29 cellular contexts compared by ENCODE assay signal in genomic region chr2:201004370-201004769, GRCh38.
"Had no signal": no experiment of that assay in that cellular context is flagged by ENCODE, and none has a peak within 500 bp of the region (broad histone marks: within the 10 kb centered on the region; RNA-seq: fewer than 3 reads in every experiment).

No MANE protein-coding gene starts in this region.

- H3K27me3 Mint-ChIP-seq: dendritic cell treated with granulocyte-macrophage colony-stimulating factor and Interleukin-4, amounts not matched to agents 40 ng/mL and 50 ng/mL, for 4 days; naive thymus-derived CD4-positive, alpha-beta T cell; progenitor cell of endocrine pancreas; stimulated activated naive CD8-positive, alpha-beta T cell treated with anti-CD3 and anti-CD28 coated beads, Interleukin-15, amount 100 ng/mL, for 72 hours had no signal

- H3K4me3 ChIP-seq: gastrocnemius medialis, heart left ventricle, left lung, neural progenitor cell, right lobe of liver, smooth muscle cell, thyroid gland, vagina had no signal

- H3K79me2 ChIP-seq: parathyroid adenoma had no signal

- H3K4me2 ChIP-seq: neural progenitor cell, smooth muscle cell had no signal

- H3K9me3 Mint-ChIP-seq: dendritic cell treated with granulocyte-macrophage colony-stimulating factor and Interleukin-4, amounts not matched to agents 40 ng/mL and 50 ng/mL, for 4 days; endodermal cell; naive thymus-derived CD4-positive, alpha-beta T cell; nephron; neural progenitor cell; stimulated activated naive CD8-positive, alpha-beta T cell treated with anti-CD3 and anti-CD28 coated beads, Interleukin-15, amount 100 ng/mL, for 72 hours had no signal

- H3K4me1 Mint-ChIP-seq: endodermal cell; naive thymus-derived CD4-positive, alpha-beta T cell; nephron; neural progenitor cell; stimulated activated naive CD8-positive, alpha-beta T cell treated with anti-CD3 and anti-CD28 coated beads, Interleukin-15, amount 100 ng/mL, for 72 hours had no signal

- H3K9ac ChIP-seq: neural progenitor cell, parathyroid adenoma had no signal

- H2AFZ ChIP-seq: neural progenitor cell, parathyroid adenoma had no signal

- DNase-seq: effector CD8-positive, alpha-beta T cell; endodermal cell; foreskin fibroblast; gastrocnemius medialis; heart left ventricle; hippocampal formation; left cardiac atrium; left lung; mesendoderm; midbrain; naive thymus-derived CD4-positive, alpha-beta T cell; right lobe of liver; stimulated activated CD4-positive, alpha-beta T cell treated with anti-CD3 and anti-CD28 coated beads, Interleukin-12 subunit alpha, Interleukin-12 subunit beta, amount 100 ng/mL, for 4 hours; stimulated activated CD4-positive, alpha-beta T cell treated with anti-CD3 and anti-CD28 coated beads, Interleukin-1b, Interleukin-23, amount 100 ng/mL, for 48 hours; stimulated activated CD4-positive, alpha-beta T cell treated with anti-CD3 and anti-CD28 coated beads, Interleukin-4, amount 100 ng/mL, for 1 hour; stimulated activated CD8-positive, alpha-beta memory T cell treated with anti-CD3 and anti-CD28 coated beads, Interleukin-4, amount 100 ng/mL, for 48 hours; stimulated activated naive CD4-positive, alpha-beta T cell; stimulated activated naive CD8-positive, alpha-beta T cell treated with anti-CD3 and anti-CD28 coated beads, Interleukin-15, amount 100 ng/mL, for 72 hours; thyroid gland; trophoblast cell had no signal

- H3K27ac Mint-ChIP-seq: dendritic cell treated with granulocyte-macrophage colony-stimulating factor and Interleukin-4, amounts not matched to agents 40 ng/mL and 50 ng/mL, for 4 days; endodermal cell; nephron; neural progenitor cell; stimulated activated naive CD8-positive, alpha-beta T cell treated with anti-CD3 and anti-CD28 coated beads, Interleukin-15, amount 100 ng/mL, for 72 hours had no signal

- H3K9me3 ChIP-seq: gastrocnemius medialis, heart left ventricle, left lung, right lobe of liver, thyroid gland, vagina had no signal

- H3K27me3 ChIP-seq: gastrocnemius medialis, heart left ventricle, left lung, neural progenitor cell, right lobe of liver, thyroid gland, vagina had no signal

- H3K27ac ChIP-seq: epithelial cell of prostate, gastrocnemius medialis, heart left ventricle, left lung, neural progenitor cell, parathyroid adenoma, right lobe of liver, thyroid gland, vagina had no signal

- ATAC-seq: esophagus mucosa; gastrocnemius medialis; heart left ventricle; left cardiac atrium; left lung; naive thymus-derived CD4-positive, alpha-beta T cell; right lobe of liver; stimulated activated naive CD8-positive, alpha-beta T cell treated with anti-CD3 and anti-CD28 coated beads, Interleukin-15, amount 100 ng/mL, for 72 hours had no signal

- H3K4me1 ChIP-seq: gastrocnemius medialis, heart left ventricle, left lung, neural progenitor cell, parathyroid adenoma, thyroid gland, vagina had no signal

- H3K36me3 ChIP-seq: neural progenitor cell had no signal

- H3K4me3 Mint-ChIP-seq: dendritic cell treated with granulocyte-macrophage colony-stimulating factor and Interleukin-4, amounts not matched to agents 40 ng/mL and 50 ng/mL, for 4 days; endodermal cell; naive thymus-derived CD4-positive, alpha-beta T cell; nephron; neural progenitor cell; stimulated activated naive CD8-positive, alpha-beta T cell treated with anti-CD3 and anti-CD28 coated beads, Interleukin-15, amount 100 ng/mL, for 72 hours had no signal
